ENCODE assay signal across 1 cellular context in the genomic region with DNA sequence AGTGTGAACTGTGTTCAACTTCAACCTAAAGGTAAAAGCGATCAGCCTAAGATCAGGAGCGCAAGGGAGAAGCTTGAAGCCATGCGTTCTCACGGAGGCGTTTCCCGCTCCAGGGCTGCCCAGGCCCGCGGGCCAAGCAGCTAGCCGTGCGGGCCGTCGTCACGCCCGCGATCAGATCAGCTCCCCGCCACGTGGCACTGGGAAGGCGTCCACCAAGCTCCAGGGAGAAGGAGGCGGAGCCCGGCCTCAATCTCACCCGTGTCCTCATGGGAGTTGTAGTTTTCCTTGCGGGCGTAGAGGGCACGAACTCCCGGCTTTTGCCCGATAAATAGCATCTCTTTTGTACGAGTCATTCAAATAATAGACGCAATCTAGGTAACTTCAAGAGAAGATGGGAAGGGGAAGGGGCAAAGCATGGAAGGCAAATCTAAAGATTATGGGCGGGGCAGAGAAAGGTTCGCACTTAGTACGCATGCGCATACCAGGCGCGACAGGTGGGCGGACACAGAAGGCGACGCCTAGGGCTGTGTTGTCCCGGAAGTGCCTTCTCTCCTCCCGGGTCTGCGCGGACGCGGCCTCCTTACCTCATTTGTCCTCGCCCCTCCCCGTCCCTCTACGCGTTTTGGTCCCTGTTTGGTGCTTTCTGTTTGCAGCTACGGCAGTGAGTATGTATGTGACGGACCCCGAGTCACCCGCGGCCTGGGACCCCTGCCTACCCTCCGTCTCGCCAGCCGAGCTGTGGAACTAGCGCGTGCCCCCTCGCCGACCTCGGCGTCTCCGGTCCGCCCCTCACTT.
TF ChIP-seq lines count a peak whose summit lies in the region.

No MANE protein-coding gene starts in this region.

TF ChIP-seq in K562, 482 proteins besides CTCF, POLR2A, EP300 and RAD21 (continued from another document and continues in another):
- TF ChIP-seq ZFX (CRISPR knock-in tag; IDR thresholded peaks at IDR 0.05) (peak; percentile 84), ETV6 (IDR thresholded peaks at IDR 0.05; ENCODE audit: borderline replicate concordance in 1 of 2, low read depth in 2 of 2, low read length in 1 of 2) (no peak), ETV6 (CRISPR knock-in tag; IDR thresholded peaks at IDR 0.05; ENCODE audit: borderline replicate concordance) (0 out of 2 replicates have a peak, but pooled peaks have one; percentile 53), LEF1 (IDR thresholded peaks at IDR 0.05) (no peak), ZNF512 (tag; IDR thresholded peaks at IDR 0.05) (no peak), ZBTB17 (CRISPR knock-in tag; IDR thresholded peaks at IDR 0.05) (no peak), PRMT5 (CRISPR knock-in tag; IDR thresholded peaks at IDR 0.05) (no peak), CHD1 (IDR thresholded peaks at IDR 0.05; ENCODE audit: low read length) (no peak), HNRNPLL (IDR thresholded peaks at IDR 0.05; ENCODE audit: low read depth, low read length, poor library complexity, severe bottlenecking) (peak; percentile 42), RBFOX2 (IDR thresholded peaks at IDR 0.05; ENCODE audit: low read depth, low read length) (peak; percentile 91), TEAD4 (IDR thresholded peaks at IDR 0.05; ENCODE audit: low read length) (peak; percentile 56), TEAD4 (CRISPR knock-in tag; IDR thresholded peaks at IDR 0.05; ENCODE audit: borderline replicate concordance) (no peak), SP2 (IDR thresholded peaks at IDR 0.05; ENCODE audit: extremely low read depth, low read depth, low read length, poor library complexity, severe bottlenecking) (no peak), DDX20 (tag; IDR thresholded peaks at IDR 0.05; ENCODE audit: low read depth) (no peak), STAT5B (CRISPR knock-in tag; IDR thresholded peaks at IDR 0.05) (no peak), RB1 (IDR thresholded peaks at IDR 0.05; ENCODE audit: low read depth) (peak; percentile 71; the same call in 1 of the 2 replicates), EWSR1 (IDR thresholded peaks at IDR 0.05; ENCODE audit: borderline replicate concordance, low read depth, partially characterized antibody) (no peak), ZNF133 (CRISPR knock-in tag; IDR thresholded peaks at IDR 0.05) (no peak), ZNF140 (CRISPR knock-in tag; IDR thresholded peaks at IDR 0.05) (no peak), ZNF274 (IDR thresholded peaks at IDR 0.05; ENCODE audit: borderline replicate concordance, low read depth, low read length) (no peak), HCFC1 (IDR thresholded peaks at IDR 0.05; ENCODE audit: low read depth, low read length) (peak; percentile 85), IRF1 (CRISPR knock-in tag; IDR thresholded peaks at IDR 0.05; ENCODE audit: borderline replicate concordance) (no peak; the same call in 1 of the 2 replicates), ZNF551 (CRISPR knock-in tag; IDR thresholded peaks at IDR 0.05) (no peak), CTBP1 (IDR thresholded peaks at IDR 0.05; ENCODE audit: borderline replicate concordance) (peak; percentile 15; the same call in 1 of the 2 replicates), SREBF2 (CRISPR knock-in tag; IDR thresholded peaks at IDR 0.05) (no peak), KLF1 (tag; IDR thresholded peaks at IDR 0.05) (no peak), ZNF584 (CRISPR knock-in tag; IDR thresholded peaks at IDR 0.05; ENCODE audit: low read depth) (no peak)
- TF ChIP-seq, protein P1, sequence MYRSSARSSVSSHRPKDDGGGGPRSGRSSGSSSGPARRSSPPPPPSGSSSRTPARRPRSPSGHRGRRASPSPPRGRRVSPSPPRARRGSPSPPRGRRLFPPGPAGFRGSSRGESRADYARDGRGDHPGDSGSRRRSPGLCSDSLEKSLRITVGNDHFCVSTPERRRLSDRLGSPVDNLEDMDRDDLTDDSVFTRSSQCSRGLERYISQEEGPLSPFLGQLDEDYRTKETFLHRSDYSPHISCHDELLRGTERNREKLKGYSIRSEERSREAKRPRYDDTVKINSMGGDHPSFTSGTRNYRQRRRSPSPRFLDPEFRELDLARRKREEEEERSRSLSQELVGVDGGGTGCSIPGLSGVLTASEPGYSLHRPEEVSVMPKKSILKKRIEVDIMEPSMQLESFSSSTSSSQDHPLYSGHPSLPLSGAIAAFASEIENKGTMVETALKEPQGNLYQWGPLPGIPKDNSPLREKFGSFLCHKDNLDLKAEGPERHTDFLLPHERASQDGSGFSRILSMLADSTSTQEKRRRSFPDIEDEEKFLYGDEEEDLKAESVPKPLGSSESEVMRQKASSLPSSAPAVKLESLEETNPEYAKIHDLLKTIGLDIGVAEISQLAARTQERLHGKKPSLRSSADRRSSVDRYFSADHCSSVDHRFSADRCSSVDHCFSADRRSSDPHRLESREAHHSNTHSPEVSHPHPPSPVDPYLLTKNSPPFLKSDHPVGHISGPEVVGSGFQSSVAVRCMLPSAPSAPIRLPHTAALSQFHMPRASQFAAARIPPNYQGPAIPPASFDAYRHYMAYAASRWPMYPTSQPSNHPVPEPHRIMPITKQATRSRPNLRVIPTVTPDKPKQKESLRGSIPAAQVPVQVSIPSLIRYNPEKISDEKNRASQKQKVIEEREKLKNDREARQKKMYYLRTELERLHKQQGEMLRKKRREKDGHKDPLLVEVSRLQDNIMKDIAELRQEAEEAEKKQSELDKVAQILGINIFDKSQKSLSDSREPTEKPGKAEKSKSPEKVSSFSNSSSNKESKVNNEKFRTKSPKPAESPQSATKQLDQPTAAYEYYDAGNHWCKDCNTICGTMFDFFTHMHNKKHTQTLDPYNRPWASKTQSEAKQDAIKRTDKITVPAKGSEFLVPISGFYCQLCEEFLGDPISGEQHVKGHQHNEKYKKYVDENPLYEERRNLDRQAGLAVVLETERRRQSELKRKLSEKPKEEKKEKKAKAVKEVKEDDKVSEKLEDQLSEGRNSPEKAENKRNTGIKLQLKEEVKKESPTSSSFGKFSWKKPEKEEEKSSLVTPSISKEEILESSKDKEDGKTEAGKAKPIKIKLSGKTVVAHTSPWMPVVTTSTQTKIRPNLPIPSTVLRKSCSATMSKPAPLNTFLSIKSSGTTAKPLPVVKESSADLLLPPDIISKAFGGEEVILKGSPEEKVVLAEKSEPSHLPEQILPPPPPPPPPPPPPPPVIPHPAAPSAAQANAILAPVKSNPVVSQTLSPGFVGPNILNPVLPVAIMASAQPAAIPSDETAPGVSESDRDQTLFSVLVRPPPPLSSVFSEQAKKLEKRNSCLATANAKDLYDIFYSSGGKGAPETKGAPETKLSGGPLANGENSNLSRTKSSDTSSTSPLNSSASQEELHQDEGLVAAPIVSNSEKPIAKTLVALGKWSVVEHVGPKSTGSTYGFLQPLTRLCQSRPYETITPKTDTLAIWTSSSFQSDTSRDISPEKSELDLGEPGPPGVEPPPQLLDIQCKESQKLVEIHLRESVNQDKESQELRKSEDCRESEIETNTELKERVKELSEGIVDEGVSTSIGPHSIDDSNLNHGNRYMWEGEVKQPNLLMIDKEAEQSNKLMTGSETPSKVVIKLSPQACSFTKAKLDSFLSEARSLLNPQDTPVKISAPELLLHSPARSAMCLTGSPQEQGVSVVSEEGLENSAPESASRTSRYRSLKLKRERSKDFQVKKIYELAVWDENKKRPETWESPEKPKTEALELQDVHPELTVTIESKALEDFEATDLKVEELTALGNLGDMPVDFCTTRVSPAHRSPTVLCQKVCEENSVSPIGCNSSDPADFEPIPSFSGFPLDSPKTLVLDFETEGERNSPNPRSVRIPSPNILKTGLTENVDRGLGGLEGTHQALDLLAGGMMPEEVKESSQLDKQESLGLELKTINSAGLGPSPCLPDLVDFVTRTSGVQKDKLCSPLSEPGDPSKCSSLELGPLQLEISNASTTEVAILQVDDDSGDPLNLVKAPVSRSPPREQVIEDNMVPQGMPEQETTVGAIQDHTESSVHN (IDR thresholded peaks at IDR 0.05; ENCODE audit: borderline replicate concordance in 1 of 2, low read depth in 1 of 2) = no peak
- TF ChIP-seq, protein P2, sequence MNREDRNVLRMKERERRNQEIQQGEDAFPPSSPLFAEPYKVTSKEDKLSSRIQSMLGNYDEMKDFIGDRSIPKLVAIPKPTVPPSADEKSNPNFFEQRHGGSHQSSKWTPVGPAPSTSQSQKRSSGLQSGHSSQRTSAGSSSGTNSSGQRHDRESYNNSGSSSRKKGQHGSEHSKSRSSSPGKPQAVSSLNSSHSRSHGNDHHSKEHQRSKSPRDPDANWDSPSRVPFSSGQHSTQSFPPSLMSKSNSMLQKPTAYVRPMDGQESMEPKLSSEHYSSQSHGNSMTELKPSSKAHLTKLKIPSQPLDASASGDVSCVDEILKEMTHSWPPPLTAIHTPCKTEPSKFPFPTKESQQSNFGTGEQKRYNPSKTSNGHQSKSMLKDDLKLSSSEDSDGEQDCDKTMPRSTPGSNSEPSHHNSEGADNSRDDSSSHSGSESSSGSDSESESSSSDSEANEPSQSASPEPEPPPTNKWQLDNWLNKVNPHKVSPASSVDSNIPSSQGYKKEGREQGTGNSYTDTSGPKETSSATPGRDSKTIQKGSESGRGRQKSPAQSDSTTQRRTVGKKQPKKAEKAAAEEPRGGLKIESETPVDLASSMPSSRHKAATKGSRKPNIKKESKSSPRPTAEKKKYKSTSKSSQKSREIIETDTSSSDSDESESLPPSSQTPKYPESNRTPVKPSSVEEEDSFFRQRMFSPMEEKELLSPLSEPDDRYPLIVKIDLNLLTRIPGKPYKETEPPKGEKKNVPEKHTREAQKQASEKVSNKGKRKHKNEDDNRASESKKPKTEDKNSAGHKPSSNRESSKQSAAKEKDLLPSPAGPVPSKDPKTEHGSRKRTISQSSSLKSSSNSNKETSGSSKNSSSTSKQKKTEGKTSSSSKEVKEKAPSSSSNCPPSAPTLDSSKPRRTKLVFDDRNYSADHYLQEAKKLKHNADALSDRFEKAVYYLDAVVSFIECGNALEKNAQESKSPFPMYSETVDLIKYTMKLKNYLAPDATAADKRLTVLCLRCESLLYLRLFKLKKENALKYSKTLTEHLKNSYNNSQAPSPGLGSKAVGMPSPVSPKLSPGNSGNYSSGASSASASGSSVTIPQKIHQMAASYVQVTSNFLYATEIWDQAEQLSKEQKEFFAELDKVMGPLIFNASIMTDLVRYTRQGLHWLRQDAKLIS (CRISPR knock-in tag; IDR thresholded peaks at IDR 0.05) = peak; percentile 91; the same call in 1 of the 2 replicates
- TF ChIP-seq, protein P3, sequence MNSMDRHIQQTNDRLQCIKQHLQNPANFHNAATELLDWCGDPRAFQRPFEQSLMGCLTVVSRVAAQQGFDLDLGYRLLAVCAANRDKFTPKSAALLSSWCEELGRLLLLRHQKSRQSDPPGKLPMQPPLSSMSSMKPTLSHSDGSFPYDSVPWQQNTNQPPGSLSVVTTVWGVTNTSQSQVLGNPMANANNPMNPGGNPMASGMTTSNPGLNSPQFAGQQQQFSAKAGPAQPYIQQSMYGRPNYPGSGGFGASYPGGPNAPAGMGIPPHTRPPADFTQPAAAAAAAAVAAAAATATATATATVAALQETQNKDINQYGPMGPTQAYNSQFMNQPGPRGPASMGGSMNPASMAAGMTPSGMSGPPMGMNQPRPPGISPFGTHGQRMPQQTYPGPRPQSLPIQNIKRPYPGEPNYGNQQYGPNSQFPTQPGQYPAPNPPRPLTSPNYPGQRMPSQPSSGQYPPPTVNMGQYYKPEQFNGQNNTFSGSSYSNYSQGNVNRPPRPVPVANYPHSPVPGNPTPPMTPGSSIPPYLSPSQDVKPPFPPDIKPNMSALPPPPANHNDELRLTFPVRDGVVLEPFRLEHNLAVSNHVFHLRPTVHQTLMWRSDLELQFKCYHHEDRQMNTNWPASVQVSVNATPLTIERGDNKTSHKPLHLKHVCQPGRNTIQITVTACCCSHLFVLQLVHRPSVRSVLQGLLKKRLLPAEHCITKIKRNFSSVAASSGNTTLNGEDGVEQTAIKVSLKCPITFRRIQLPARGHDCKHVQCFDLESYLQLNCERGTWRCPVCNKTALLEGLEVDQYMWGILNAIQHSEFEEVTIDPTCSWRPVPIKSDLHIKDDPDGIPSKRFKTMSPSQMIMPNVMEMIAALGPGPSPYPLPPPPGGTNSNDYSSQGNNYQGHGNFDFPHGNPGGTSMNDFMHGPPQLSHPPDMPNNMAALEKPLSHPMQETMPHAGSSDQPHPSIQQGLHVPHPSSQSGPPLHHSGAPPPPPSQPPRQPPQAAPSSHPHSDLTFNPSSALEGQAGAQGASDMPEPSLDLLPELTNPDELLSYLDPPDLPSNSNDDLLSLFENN (IDR thresholded peaks at IDR 0.05; ENCODE audit: low read depth in 2 of 2, low read length in 2 of 2) = no peak
- TF ChIP-seq, protein P4, sequence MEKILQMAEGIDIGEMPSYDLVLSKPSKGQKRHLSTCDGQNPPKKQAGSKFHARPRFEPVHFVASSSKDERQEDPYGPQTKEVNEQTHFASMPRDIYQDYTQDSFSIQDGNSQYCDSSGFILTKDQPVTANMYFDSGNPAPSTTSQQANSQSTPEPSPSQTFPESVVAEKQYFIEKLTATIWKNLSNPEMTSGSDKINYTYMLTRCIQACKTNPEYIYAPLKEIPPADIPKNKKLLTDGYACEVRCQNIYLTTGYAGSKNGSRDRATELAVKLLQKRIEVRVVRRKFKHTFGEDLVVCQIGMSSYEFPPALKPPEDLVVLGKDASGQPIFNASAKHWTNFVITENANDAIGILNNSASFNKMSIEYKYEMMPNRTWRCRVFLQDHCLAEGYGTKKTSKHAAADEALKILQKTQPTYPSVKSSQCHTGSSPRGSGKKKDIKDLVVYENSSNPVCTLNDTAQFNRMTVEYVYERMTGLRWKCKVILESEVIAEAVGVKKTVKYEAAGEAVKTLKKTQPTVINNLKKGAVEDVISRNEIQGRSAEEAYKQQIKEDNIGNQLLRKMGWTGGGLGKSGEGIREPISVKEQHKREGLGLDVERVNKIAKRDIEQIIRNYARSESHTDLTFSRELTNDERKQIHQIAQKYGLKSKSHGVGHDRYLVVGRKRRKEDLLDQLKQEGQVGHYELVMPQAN (IDR thresholded peaks at IDR 0.05; ENCODE audit: borderline replicate concordance) = peak; percentile 45; the same call in 1 of the 2 replicates
- TF ChIP-seq, protein P5, sequence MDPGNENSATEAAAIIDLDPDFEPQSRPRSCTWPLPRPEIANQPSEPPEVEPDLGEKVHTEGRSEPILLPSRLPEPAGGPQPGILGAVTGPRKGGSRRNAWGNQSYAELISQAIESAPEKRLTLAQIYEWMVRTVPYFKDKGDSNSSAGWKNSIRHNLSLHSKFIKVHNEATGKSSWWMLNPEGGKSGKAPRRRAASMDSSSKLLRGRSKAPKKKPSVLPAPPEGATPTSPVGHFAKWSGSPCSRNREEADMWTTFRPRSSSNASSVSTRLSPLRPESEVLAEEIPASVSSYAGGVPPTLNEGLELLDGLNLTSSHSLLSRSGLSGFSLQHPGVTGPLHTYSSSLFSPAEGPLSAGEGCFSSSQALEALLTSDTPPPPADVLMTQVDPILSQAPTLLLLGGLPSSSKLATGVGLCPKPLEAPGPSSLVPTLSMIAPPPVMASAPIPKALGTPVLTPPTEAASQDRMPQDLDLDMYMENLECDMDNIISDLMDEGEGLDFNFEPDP (CRISPR knock-in tag; IDR thresholded peaks at IDR 0.05) = no peak
